In genomic region chr1:28067523-28068090, GRCh38 we compare ENCODE assay signal across 22 cellular contexts. TPM values are rescaled to one million over a fixed set of nuclear protein-coding genes. Genes with fewer than 3 reads are reported as not detected.
A peak's percentile ranks its signal among the peaks of the same experiment; 100 is the strongest.
DNase-seq lines count a peak whose midpoint lies in the region; ATAC-seq, FAIRE-seq and TF ChIP-seq lines count a peak whose summit lies in the region.
"Had no signal": no experiment of that assay in that cellular context is flagged by ENCODE, and none has a peak within 500 bp of the region (broad histone marks: within the 10 kb centered on the region; RNA-seq: fewer than 3 reads in every experiment).

No MANE protein-coding gene starts in this region.

- H3K9ac ChIP-seq in PC-3 (ENCODE audit: low read length) = no peak overlapping the region

- POLR2A ChIA-PET in PC-3 (lab: Charles Lee; ENCODE audit: unreplicated experiment) = interaction anchor here (0.5 kb wide), 1 partner anchor 173 kb away, joined by 3 read pairs; no protein-coding TSS in a partner anchor

- in situ Hi-C loops in gastrocnemius medialis (cut with MboI; ENCODE audit: low sequenced_read_pairs in 4 of 4) = no loop called here

- H3K36me3 Mint-ChIP-seq in nephron (ENCODE audit: low read depth) = peaks cover 21% of the 10 kb centered on the region
- peaks cover 6% of the 10 kb centered on the region for H3K36me3 Mint-ChIP-seq in T-helper 2 cell treated with Interferon-gamma antibody and Interleukin-4, amounts not matched to agents 5 μg/mL and 100 μg/mL, for 36 hours (ENCODE audit: low read depth)
- H3K36me3 Mint-ChIP-seq: naive B cell had no signal

- H3K27ac ChIP-seq in PC-3 (ENCODE audit: low read length) (peak overlapping the region; percentile 29), gastrocnemius medialis (no peak overlapping the region)
- H3K27ac ChIP-seq: adrenal gland, esophagus squamous epithelium, pancreas, Peyer's patch had no signal

- H3K4me1 Mint-ChIP-seq in nephron = peaks cover 14% of the 10 kb centered on the region
- peaks cover 6% of the 10 kb centered on the region for H3K4me1 Mint-ChIP-seq in T-helper 2 cell treated with Interferon-gamma antibody and Interleukin-4, amounts not matched to agents 5 μg/mL and 100 μg/mL, for 36 hours (ENCODE audit: low read depth)
- H3K4me1 Mint-ChIP-seq: GM23338 had no signal

- H3K27ac Mint-ChIP-seq in nephron = peak overlapping the region; percentile 8 to 62 (median 33)
- no peak overlapping the region for H3K27ac Mint-ChIP-seq in T-helper 2 cell treated with Interferon-gamma antibody and Interleukin-4, amounts not matched to agents 5 μg/mL and 100 μg/mL, for 36 hours
- H3K27ac Mint-ChIP-seq: GM23338; stimulated activated memory B cell treated with anti-CD40 and anti-IgM and Interleukin-4, amounts not matched to agents 10 μg/mL and 1 μg/mL and 100 μg/mL, for 72 hours had no signal

- H4K20me1 ChIP-seq in PC-3 (ENCODE audit: low read length) = no peaks in the 10 kb centered on the region

- H2AFZ ChIP-seq in PC-3 (ENCODE audit: low read length) = peak overlapping the region; percentile 25; the same call in 1 of the 2 replicates
- H2AFZ ChIP-seq: GM23338 had no signal

- peaks cover 5% of the 10 kb centered on the region for H3F3A ChIP-seq in PC-3 (ENCODE audit: low read length, unreplicated experiment)

- no peaks in the 10 kb centered on the region for H3K27me3 ChIP-seq in PC-3 (ENCODE audit: low read length)
- H3K27me3 ChIP-seq in gastrocnemius medialis = no peaks in the 10 kb centered on the region
- H3K27me3 ChIP-seq: adrenal gland, esophagus squamous epithelium, pancreas, Peyer's patch had no signal

- TF ChIP-seq POLR2A in GM12891 (IDR thresholded peaks at IDR 0.05; ENCODE audit: low read depth, low read length) (no peak), gastrocnemius medialis (IDR thresholded peaks at IDR 0.05) (no peak)

- peak overlapping the region; percentile 21 for H3K4me2 ChIP-seq in PC-3 (ENCODE audit: low read length)
- H3K4me2 ChIP-seq: GM23338 had no signal

- peaks cover 5% of the 10 kb centered on the region; the same call in 1 of the 2 replicates for H3K36me3 ChIP-seq in PC-3 (ENCODE audit: low read depth, low read length)
- H3K36me3 ChIP-seq in gastrocnemius medialis = no peaks in the 10 kb centered on the region
- H3K36me3 ChIP-seq: adrenal gland, pancreas, Peyer's patch had no signal

- ATAC-seq in PC-3 (peak; percentile 37), gastrocnemius medialis (no peak)
- ATAC-seq: GM23338; sciatic nerve; stimulated activated memory B cell treated with anti-CD40 and anti-IgM and Interleukin-4, amounts not matched to agents 10 μg/mL and 1 μg/mL and 100 μg/mL, for 72 hours had no signal

- peaks cover 84% of the 10 kb centered on the region for H3K79me2 ChIP-seq in PC-3 (ENCODE audit: low read length)

- intact Hi-C loops in PC-3 (cut with micrococcal nuclease) = no loop called here
- intact Hi-C loops in gastrocnemius medialis (cut with DNase I; ENCODE audit: low total_unique reads) = no loop called here

- H3K9me3 ChIP-seq in PC-3 (ENCODE audit: low read length) (no peaks in the 10 kb centered on the region), gastrocnemius medialis (no peaks in the 10 kb centered on the region)
- H3K9me3 ChIP-seq: adrenal gland, esophagus squamous epithelium, pancreas, Peyer's patch had no signal

- no peak for DNase-seq in GM12891 (ENCODE audit: insufficient read length, low spot score)
- DNase-seq in PC-3 = peak; percentile 29
- peak; percentile 58 for DNase-seq in choroid plexus epithelial cell (ENCODE audit: low read depth)
- no peak for DNase-seq in COLO668 (lab: John Stamatoyannopoulos, UW; ENCODE audit: unreplicated experiment)
- no peak for DNase-seq in T-helper 2 cell treated with Interferon-gamma antibody and Interleukin-4, amounts not matched to agents 5 μg/mL and 100 μg/mL, for 36 hours (ENCODE audit: low spot score)
- no peak for DNase-seq in gastrocnemius medialis
- DNase-seq: activated CD4-positive, CD25-positive, alpha-beta regulatory T cell treated with anti-CD3 and anti-CD28 coated beads, Interleukin-2, amount 50 U/mL, for 72 hours; adrenal gland; caudate nucleus; DMS79 treated with DMSO at 0.1 percent for 48 hours; esophagus squamous epithelium; naive B cell; NCI-H1436 treated with DMSO at 0.1 percent for 48 hours; NCI-H774; pancreas; Peyer's patch; T1000 had no signal

- no TSS peak for BruUV-seq in PC-3 (replicated peaks; lab: Mats Ljungman, UMichigan)

- no peak overlapping the region for H3K4me3 Mint-ChIP-seq in nephron
- H3K4me3 Mint-ChIP-seq in T-helper 2 cell treated with Interferon-gamma antibody and Interleukin-4, amounts not matched to agents 5 μg/mL and 100 μg/mL, for 36 hours = no peak overlapping the region
- H3K4me3 Mint-ChIP-seq: GM23338; naive B cell; stimulated activated memory B cell treated with anti-CD40 and anti-IgM and Interleukin-4, amounts not matched to agents 10 μg/mL and 1 μg/mL and 100 μg/mL, for 72 hours had no signal

- TF ChIP-seq CTCF in PC-3 (conservative IDR thresholded peaks at IDR 0.05; ENCODE audit: low read depth, low read length) (no peak), choroid plexus epithelial cell (conservative IDR thresholded peaks at IDR 0.05; ENCODE audit: low read depth, low read length) (no peak), nephron (IDR thresholded peaks at IDR 0.05; ENCODE audit: unreplicated experiment in 3 of 3) (no peak), gastrocnemius medialis (IDR thresholded peaks at IDR 0.05 in 4 of 5, conservative IDR thresholded peaks at IDR 0.05 in 1 of 5) (no peak)

- FAIRE-seq in GM12891 (lab: Jason Lieb, UNC) = peak; percentile 55

- H3K9me3 Mint-ChIP-seq in nephron = no peaks in the 10 kb centered on the region
- no peaks in the 10 kb centered on the region for H3K9me3 Mint-ChIP-seq in T-helper 2 cell treated with Interferon-gamma antibody and Interleukin-4, amounts not matched to agents 5 μg/mL and 100 μg/mL, for 36 hours
- H3K9me3 Mint-ChIP-seq: GM23338; naive B cell; stimulated activated memory B cell treated with anti-CD40 and anti-IgM and Interleukin-4, amounts not matched to agents 10 μg/mL and 1 μg/mL and 100 μg/mL, for 72 hours had no signal

- H3K4me1 ChIP-seq in PC-3 (ENCODE audit: insufficient read depth, low read length) (peaks cover 46% of the 10 kb centered on the region), gastrocnemius medialis (peaks cover 5 to 20% of the 10 kb centered on the region in 2 donors)

- H3K9me2 ChIP-seq in PC-3 (replicated peaks; ENCODE audit: low read length) = no peaks in the 10 kb centered on the region

- no peaks in the 10 kb centered on the region for H3K27me3 Mint-ChIP-seq in nephron (ENCODE audit: low read depth)
- no peaks in the 10 kb centered on the region for H3K27me3 Mint-ChIP-seq in T-helper 2 cell treated with Interferon-gamma antibody and Interleukin-4, amounts not matched to agents 5 μg/mL and 100 μg/mL, for 36 hours (ENCODE audit: low read depth)
- H3K27me3 Mint-ChIP-seq: naive B cell; stimulated activated memory B cell treated with anti-CD40 and anti-IgM and Interleukin-4, amounts not matched to agents 10 μg/mL and 1 μg/mL and 100 μg/mL, for 72 hours had no signal

- CTCF ChIA-PET in PC-3 (lab: Charles Lee) = interaction anchor here (0.6 kb wide), 2 partner anchors 16 to 31 kb away, joined by 3 to 7 read pairs; no protein-coding TSS in a partner anchor

- no peak overlapping the region for H3K4me3 ChIP-seq in PC-3 (ENCODE audit: low read length)
- H3K4me3 ChIP-seq in choroid plexus epithelial cell (ENCODE audit: low read depth, low read length) = no peak overlapping the region
- no peak overlapping the region for H3K4me3 ChIP-seq in gastrocnemius medialis
- H3K4me3 ChIP-seq: adrenal gland, esophagus squamous epithelium, GM23338, lung, pancreas, Peyer's patch had no signal

TF ChIP-seq in GM12891, 5 proteins besides CTCF, POLR2A, EP300 and RAD21:
- TF ChIP-seq POLR2AphosphoS5 (IDR thresholded peaks at IDR 0.05; ENCODE audit: low read depth, low read length) (no peak), PAX5 (IDR thresholded peaks at IDR 0.05; ENCODE audit: insufficient read depth, low read length, severe bottlenecking) (no peak), SPI1 (IDR thresholded peaks at IDR 0.05; ENCODE audit: low read depth, low read length) (no peak), TAF1 (IDR thresholded peaks at IDR 0.05; ENCODE audit: low read depth, low read length) (no peak), POU2F2 (IDR thresholded peaks at IDR 0.05; ENCODE audit: low read depth, low read length) (no peak)

RNA-seq across cellular contexts. Expression of gene EYA3, which starts 20.8 kb away (rescaled TPM):
- polyA plus RNA-seq in GM12891 (2012; ENCODE audit: low read depth, missing spikeins) = 10.0 TPM
- total RNA-seq in PC-3 (2014; rRNA removed) (17.1 and 17.3 TPM in 2 replicates), gastrocnemius medialis (10 to 100 TPM in 3 of 4 donors, 1 to 10 TPM in 1; 9.2 to 19.5 (median 15.4) TPM)

Comparison
In these comparisons a context has a peak if more than half of its experiments do, and no peak if none do; other contexts are left out.
1. DNase-seq: peak in PC-3 (single experiment) and choroid plexus epithelial cell (single experiment); none in GM12891 (single experiment), COLO668 (single experiment), T-helper 2 cell treated with Interferon-gamma antibody and Interleukin-4, amounts not matched to agents 5 μg/mL and 100 μg/mL, for 36 hours (single experiment) and gastrocnemius medialis (0 of 2).